In the genomic region with DNA sequence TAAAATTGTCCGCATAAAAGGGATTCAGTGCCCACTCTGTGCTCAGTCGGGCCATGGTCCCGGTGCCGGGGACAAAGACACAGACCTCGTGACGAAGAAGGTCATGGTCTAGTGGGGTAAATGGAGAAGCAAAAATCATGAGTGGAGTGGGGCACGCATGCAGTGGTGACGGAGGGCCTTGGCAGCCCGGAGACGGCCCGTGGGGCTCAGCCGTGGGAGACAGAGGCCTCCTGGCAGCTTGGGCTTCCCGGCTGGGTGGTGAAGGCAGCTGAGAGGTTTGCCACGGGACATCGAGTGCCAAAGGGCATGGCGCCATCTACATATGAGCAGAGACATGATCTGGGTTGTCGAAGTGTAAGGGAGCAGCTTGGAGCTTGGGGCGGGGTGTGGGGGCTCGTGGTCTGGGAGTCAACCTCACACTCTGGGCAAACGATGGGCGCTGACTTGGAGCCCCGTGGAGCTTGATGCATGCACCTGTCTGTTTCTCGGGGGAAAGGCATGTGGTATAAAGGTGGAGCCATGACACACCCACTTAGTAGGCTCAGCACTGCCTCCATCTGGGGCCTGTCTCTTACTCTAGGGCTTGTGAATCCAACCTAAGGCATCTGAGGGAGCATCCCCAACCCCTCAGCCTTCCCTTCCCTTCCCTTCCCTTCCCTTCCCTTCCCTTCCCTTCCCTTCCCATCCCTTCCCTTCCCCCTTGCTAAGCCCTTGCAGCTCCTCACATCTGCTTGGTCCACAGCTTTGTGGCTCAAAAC, we compare ENCODE assay signal across 24 cellular contexts.
"Had no signal": no experiment of that assay in that cellular context is flagged by ENCODE, and none has a peak within 500 bp of the region (broad histone marks: within the 10 kb centered on the region; RNA-seq: fewer than 3 reads in every experiment).

No MANE protein-coding gene starts in this region.

- H3K9me3 ChIP-seq: left ventricle myocardium inferior, suprapubic skin, tibial nerve had no signal

- H3K4me3 Mint-ChIP-seq: activated CD4-positive, alpha-beta T cell treated with anti-CD3 and anti-CD28 coated beads, Interleukin-2, amount 10 ng/mL, durations not matched to agents 24 days and 14 days; activated CD8-positive, alpha-beta memory T cell treated with anti-CD3 and anti-CD28 coated beads, Interleukin-2, amount 10 ng/mL, durations not matched to agents 7 days and 5 days; activated CD8-positive, alpha-beta T cell treated with anti-CD3 and anti-CD28 coated beads for 36 hours; activated naive CD4-positive, alpha-beta T cell treated with anti-CD3 and anti-CD28 coated beads, Interleukin-2, amount 50 U/mL, for 24 hours; brain; naive thymus-derived CD8-positive, alpha-beta T cell; stimulated activated naive CD8-positive, alpha-beta T cell treated with anti-CD3 and anti-CD28 coated beads, Interleukin-15, amount 100 ng/mL, for 72 hours; T-helper 1 cell treated with Interleukin-12 subunit alpha and Interleukin-12 subunit beta and Interleukin-4 antibody, amounts not matched to agents 30 μg/mL and 1 μg/mL, for 36 hours had no signal

- H3K36me3 Mint-ChIP-seq: activated CD8-positive, alpha-beta memory T cell treated with anti-CD3 and anti-CD28 coated beads, Interleukin-2, amount 10 ng/mL, durations not matched to agents 7 days and 5 days; activated naive CD4-positive, alpha-beta T cell treated with anti-CD3 and anti-CD28 coated beads, Interleukin-2, amount 50 U/mL, for 24 hours; brain; naive thymus-derived CD8-positive, alpha-beta T cell had no signal

- H3K27me3 ChIP-seq: hepatocyte, suprapubic skin, tibial nerve had no signal

- H2AFZ ChIP-seq: hepatocyte had no signal

- H3K4me3 ChIP-seq: hepatocyte, left ventricle myocardium inferior, suprapubic skin, tibial nerve had no signal

- H3K79me2 ChIP-seq: hepatocyte had no signal

- H3K4me1 ChIP-seq: left ventricle myocardium inferior, suprapubic skin, tibial nerve had no signal

- H3K27me3 Mint-ChIP-seq: activated CD8-positive, alpha-beta memory T cell treated with anti-CD3 and anti-CD28 coated beads, Interleukin-2, amount 10 ng/mL, durations not matched to agents 7 days and 5 days; activated CD8-positive, alpha-beta T cell treated with anti-CD3 and anti-CD28 coated beads for 36 hours; activated naive CD4-positive, alpha-beta T cell treated with anti-CD3 and anti-CD28 coated beads, Interleukin-2, amount 50 U/mL, for 24 hours; brain; progenitor cell of endocrine pancreas had no signal

- H3K27ac Mint-ChIP-seq: activated CD4-positive, alpha-beta T cell treated with anti-CD3 and anti-CD28 coated beads, Interleukin-2, amount 10 ng/mL, durations not matched to agents 24 days and 14 days; activated CD8-positive, alpha-beta memory T cell treated with anti-CD3 and anti-CD28 coated beads, Interleukin-2, amount 10 ng/mL, durations not matched to agents 7 days and 5 days; activated CD8-positive, alpha-beta T cell treated with anti-CD3 and anti-CD28 coated beads for 36 hours; activated naive CD4-positive, alpha-beta T cell treated with anti-CD3 and anti-CD28 coated beads, Interleukin-2, amount 50 U/mL, for 24 hours; naive thymus-derived CD8-positive, alpha-beta T cell; progenitor cell of endocrine pancreas; stimulated activated naive CD8-positive, alpha-beta T cell treated with anti-CD3 and anti-CD28 coated beads, Interleukin-15, amount 100 ng/mL, for 72 hours had no signal

- ATAC-seq: activated CD8-positive, alpha-beta memory T cell treated with anti-CD3 and anti-CD28 coated beads, Interleukin-2, amount 10 ng/mL, durations not matched to agents 7 days and 5 days; naive thymus-derived CD8-positive, alpha-beta T cell had no signal

- H3K4me2 ChIP-seq: hepatocyte had no signal

- H3K9me3 Mint-ChIP-seq: activated CD4-positive, alpha-beta T cell treated with anti-CD3 and anti-CD28 coated beads, Interleukin-2, amount 10 ng/mL, durations not matched to agents 24 days and 14 days; activated CD8-positive, alpha-beta T cell treated with anti-CD3 and anti-CD28 coated beads for 36 hours; activated naive CD4-positive, alpha-beta T cell treated with anti-CD3 and anti-CD28 coated beads, Interleukin-2, amount 50 U/mL, for 24 hours; brain; naive thymus-derived CD8-positive, alpha-beta T cell; stimulated activated naive CD8-positive, alpha-beta T cell treated with anti-CD3 and anti-CD28 coated beads, Interleukin-15, amount 100 ng/mL, for 72 hours; T-helper 1 cell treated with Interleukin-12 subunit alpha and Interleukin-12 subunit beta and Interleukin-4 antibody, amounts not matched to agents 30 μg/mL and 1 μg/mL, for 36 hours had no signal

- DNase-seq: activated CD8-positive, alpha-beta memory T cell treated with anti-CD3 and anti-CD28 coated beads, Interleukin-2, amount 10 ng/mL, durations not matched to agents 7 days and 5 days; activated effector memory CD4-positive, alpha-beta T cell treated with anti-CD3 and anti-CD28 coated beads, Interleukin-2, amount 50 U/mL, for 16 hours; activated T-cell treated with anti-CD3 and anti-CD28 coated beads for 4 hours; aorta; central memory CD4-positive, alpha-beta T cell; dermis blood vessel endothelial cell; effector CD8-positive, alpha-beta T cell; erythroblast; foreskin melanocyte; glutamatergic neuron; kidney glomerular epithelial cell; left ventricle myocardium inferior; naive thymus-derived CD8-positive, alpha-beta T cell; retina had no signal

- H3K4me1 Mint-ChIP-seq: activated CD4-positive, alpha-beta T cell treated with anti-CD3 and anti-CD28 coated beads, Interleukin-2, amount 10 ng/mL, durations not matched to agents 24 days and 14 days; activated CD8-positive, alpha-beta memory T cell treated with anti-CD3 and anti-CD28 coated beads, Interleukin-2, amount 10 ng/mL, durations not matched to agents 7 days and 5 days; activated naive CD4-positive, alpha-beta T cell treated with anti-CD3 and anti-CD28 coated beads, Interleukin-2, amount 50 U/mL, for 24 hours; naive thymus-derived CD8-positive, alpha-beta T cell had no signal

- H3K27ac ChIP-seq: hepatocyte, left ventricle myocardium inferior, suprapubic skin, tibial nerve had no signal
